In genomic region chr7:31372538-31372937, GRCh38 we compare ENCODE assay signal across 30 cellular contexts. TPM values are rescaled to one million over a fixed set of nuclear protein-coding genes. Genes with fewer than 3 reads are reported as not detected.
"Had no signal": no experiment of that assay in that cellular context is flagged by ENCODE, and none has a peak within 500 bp of the region (broad histone marks: within the 10 kb centered on the region; RNA-seq: fewer than 3 reads in every experiment).

No MANE protein-coding gene starts in this region.

- H3K36me3 Mint-ChIP-seq: activated CD4-positive, alpha-beta memory T cell treated with anti-CD3 and anti-CD28 coated beads for 36 hours; activated naive CD4-positive, alpha-beta T cell treated with anti-CD3 and anti-CD28 coated beads, Interleukin-2, amount 50 U/mL, for 24 hours; activated naive CD8-positive, alpha-beta T cell treated with anti-CD3 and anti-CD28 coated beads, Interleukin-2, amount 10 ng/mL, durations not matched to agents 7 days and 5 days; T-cell; WTC11 had no signal

- H3K27ac Mint-ChIP-seq: activated CD4-positive, alpha-beta memory T cell treated with anti-CD3 and anti-CD28 coated beads for 36 hours; activated CD4-positive, alpha-beta T cell treated with anti-CD3 and anti-CD28 coated beads for 36 hours; activated naive CD4-positive, alpha-beta T cell treated with anti-CD3 and anti-CD28 coated beads, Interleukin-2, amount 50 U/mL, for 24 hours; activated naive CD8-positive, alpha-beta T cell treated with anti-CD3 and anti-CD28 coated beads, Interleukin-2, amount 10 ng/mL, durations not matched to agents 7 days and 5 days; activated T-helper 1 cell treated with anti-CD3 and anti-CD28 coated beads, Interleukin-12 subunit alpha, Interleukin-12 subunit beta, Interleukin-2, Interleukin-4 antibody, amounts not matched to agents 30 ng/mL and 10 ng/mL and 1 ng/mL, durations not matched to agents 14 hours and 24 hours and 36 hours; T-cell; T-helper 17 cell; WTC11 had no signal

- H3K27me3 ChIP-seq: ascending aorta, Peyer's patch had no signal

- H3K9me3 Mint-ChIP-seq: activated CD4-positive, alpha-beta memory T cell treated with anti-CD3 and anti-CD28 coated beads for 36 hours; activated naive CD4-positive, alpha-beta T cell treated with anti-CD3 and anti-CD28 coated beads, Interleukin-2, amount 50 U/mL, for 24 hours; activated naive CD8-positive, alpha-beta T cell treated with anti-CD3 and anti-CD28 coated beads, Interleukin-2, amount 10 ng/mL, durations not matched to agents 7 days and 5 days; activated T-cell treated with anti-CD3 and anti-CD28 coated beads, Interleukin-2, amount 50 U/mL, for 4 hours; activated T-helper 1 cell treated with anti-CD3 and anti-CD28 coated beads, Interleukin-12 subunit alpha, Interleukin-12 subunit beta, Interleukin-2, Interleukin-4 antibody, amounts not matched to agents 30 ng/mL and 10 ng/mL and 1 ng/mL, durations not matched to agents 14 hours and 24 hours and 36 hours; T-cell; WTC11 had no signal

- DNase-seq: activated CD4-positive, alpha-beta memory T cell treated with anti-CD3 and anti-CD28 coated beads for 36 hours; activated CD4-positive, alpha-beta T cell treated with anti-CD3 and anti-CD28 coated beads for 36 hours; activated CD4-positive, alpha-beta T cell treated with anti-CD3 and anti-CD28 coated beads, Interleukin-2, amount 50 U/mL, for 1 hour; activated CD8-positive, alpha-beta memory T cell treated with anti-CD3 and anti-CD28 coated beads, Interleukin-2, amount 50 U/mL, for 4 hours; activated effector memory CD4-positive, alpha-beta T cell treated with Interleukin-2 at 50 U/mL for 16 hours; activated naive CD4-positive, alpha-beta T cell; activated naive CD8-positive, alpha-beta T cell treated with anti-CD3 and anti-CD28 coated beads, Interleukin-2, amount 10 ng/mL, durations not matched to agents 7 days and 5 days; activated T-cell treated with anti-CD3 and anti-CD28 coated beads for 4 hours; activated T-cell treated with anti-CD3 and anti-CD28 coated beads, Interleukin-2, amount 50 U/mL, for 4 hours; central memory CD4-positive, alpha-beta T cell; NCI-H1105; NCI-H1417 treated with DMSO at 0.1 percent for 48 hours; NCI-H2029; NCI-H748 treated with DMSO at 0.1 percent for 48 hours; PC-3; Peyer's patch; RPMI8226; SHP77 treated with DMSO at 0.1 percent for 48 hours; SK-N-SH; T-cell; T-helper 17 cell had no signal

- H3K4me1 ChIP-seq: ascending aorta, Peyer's patch, SJSA1 had no signal

- H3K9me3 ChIP-seq: ascending aorta, Peyer's patch, SJSA1, SK-N-SH had no signal

- H3K4me3 ChIP-seq: ascending aorta, K562, Peyer's patch, SJSA1 had no signal

- H3K4me3 Mint-ChIP-seq: activated CD4-positive, alpha-beta memory T cell treated with anti-CD3 and anti-CD28 coated beads for 36 hours; activated CD4-positive, alpha-beta T cell treated with anti-CD3 and anti-CD28 coated beads for 36 hours; activated naive CD4-positive, alpha-beta T cell treated with anti-CD3 and anti-CD28 coated beads, Interleukin-2, amount 50 U/mL, for 24 hours; activated naive CD8-positive, alpha-beta T cell treated with anti-CD3 and anti-CD28 coated beads, Interleukin-2, amount 10 ng/mL, durations not matched to agents 7 days and 5 days; activated T-cell treated with anti-CD3 and anti-CD28 coated beads, Interleukin-2, amount 50 U/mL, for 4 hours; activated T-helper 1 cell treated with anti-CD3 and anti-CD28 coated beads, Interleukin-12 subunit alpha, Interleukin-12 subunit beta, Interleukin-2, Interleukin-4 antibody, amounts not matched to agents 30 ng/mL and 10 ng/mL and 1 ng/mL, durations not matched to agents 14 hours and 24 hours and 36 hours; T-cell; T-helper 17 cell; WTC11 had no signal

- H3K27ac ChIP-seq: ascending aorta, Peyer's patch, SJSA1 had no signal

- H3K36me3 ChIP-seq: ascending aorta, Peyer's patch, SJSA1 had no signal

- ATAC-seq: activated CD4-positive, alpha-beta T cell treated with anti-CD3 and anti-CD28 coated beads for 36 hours; activated CD4-positive, CD25-positive, alpha-beta regulatory T cell treated with anti-CD3 and anti-CD28 coated beads, Interleukin-2, amount 50 U/mL, for 24 hours; activated T-cell treated with anti-CD3 and anti-CD28 coated beads, Interleukin-2, amount 50 U/mL, for 4 hours; T-cell; T-helper 17 cell had no signal

- H3K27me3 Mint-ChIP-seq: activated CD4-positive, alpha-beta memory T cell treated with anti-CD3 and anti-CD28 coated beads for 36 hours; activated naive CD4-positive, alpha-beta T cell treated with anti-CD3 and anti-CD28 coated beads, Interleukin-2, amount 50 U/mL, for 24 hours; activated naive CD8-positive, alpha-beta T cell treated with anti-CD3 and anti-CD28 coated beads, Interleukin-2, amount 10 ng/mL, durations not matched to agents 7 days and 5 days; T-helper 17 cell had no signal

- H3K4me1 Mint-ChIP-seq: activated CD4-positive, alpha-beta T cell treated with anti-CD3 and anti-CD28 coated beads for 36 hours; activated naive CD4-positive, alpha-beta T cell treated with anti-CD3 and anti-CD28 coated beads, Interleukin-2, amount 50 U/mL, for 24 hours; activated naive CD8-positive, alpha-beta T cell treated with anti-CD3 and anti-CD28 coated beads, Interleukin-2, amount 10 ng/mL, durations not matched to agents 7 days and 5 days; T-cell; T-helper 17 cell had no signal

RNA-seq across cellular contexts. Expression of gene NEUROD6, which starts 32.0 kb away (rescaled TPM):
- total RNA-seq: activated CD4-positive, alpha-beta memory T cell treated with anti-CD3 and anti-CD28 coated beads for 36 hours; activated CD4-positive, alpha-beta T cell treated with anti-CD3 and anti-CD28 coated beads for 36 hours; activated naive CD8-positive, alpha-beta T cell treated with anti-CD3 and anti-CD28 coated beads, Interleukin-2, amount 10 ng/mL, durations not matched to agents 7 days and 5 days; activated T-cell treated with anti-CD3 and anti-CD28 coated beads, Interleukin-2, amount 50 U/mL, for 4 hours; activated T-helper 1 cell treated with anti-CD3 and anti-CD28 coated beads, Interleukin-12 subunit alpha, Interleukin-12 subunit beta, Interleukin-2, Interleukin-4 antibody, amounts not matched to agents 30 ng/mL and 10 ng/mL and 1 ng/mL, durations not matched to agents 14 hours and 24 hours and 36 hours; ascending aorta; K562; M059J; PC-3; Peyer's patch; SJSA1; T-cell; T-helper 17 cell; WTC11 had no signal
- polyA plus RNA-seq: adipose tissue, K562, SK-N-SH had no signal
